ENCODE assay signal across 12 cellular contexts in genomic region chr15:55589297-55589696, GRCh38. TPM values are rescaled to one million over a fixed set of nuclear protein-coding genes. Genes with fewer than 3 reads are reported as not detected.
A peak's percentile ranks its signal among the peaks of the same experiment; 100 is the strongest.
DNase-seq lines count a peak whose midpoint lies in the region; ATAC-seq and TF ChIP-seq lines count a peak whose summit lies in the region.
"Had no signal": no experiment of that assay in that cellular context is flagged by ENCODE, and none has a peak within 500 bp of the region (broad histone marks: within the 10 kb centered on the region; RNA-seq: fewer than 3 reads in every experiment).

No MANE protein-coding gene starts in this region.

- peaks cover 32% of the 10 kb centered on the region for H3K27me3 Mint-ChIP-seq in activated CD4-positive, alpha-beta T cell treated with anti-CD3 and anti-CD28 coated beads, Interleukin-2, amount 10 ng/mL, durations not matched to agents 7 days and 5 days
- H3K27me3 Mint-ChIP-seq in activated B cell treated with CpG ODN at 0.5 μM for 24 hours = peaks cover 23% of the 10 kb centered on the region

- peak overlapping the region; percentile 51 for H3K4me3 Mint-ChIP-seq in activated CD4-positive, alpha-beta T cell treated with anti-CD3 and anti-CD28 coated beads, Interleukin-2, amount 10 ng/mL, durations not matched to agents 7 days and 5 days
- H3K4me3 Mint-ChIP-seq in activated B cell treated with CpG ODN at 0.5 μM for 24 hours = peak overlapping the region; percentile 67
- H3K4me3 Mint-ChIP-seq in stimulated activated effector memory CD8-positive, alpha-beta T cell treated with anti-CD3 and anti-CD28 coated beads, Interleukin-12 subunit alpha, Interleukin-12 subunit beta, amount 100 ng/mL, for 72 hours = peak overlapping the region; percentile 40

- H3K27ac ChIP-seq in iPS-20b (ENCODE audit: low read length) = no peak overlapping the region
- H3K27ac ChIP-seq: colonic mucosa had no signal

- DNase-seq in activated CD4-positive, alpha-beta T cell treated with anti-CD3 and anti-CD28 coated beads, Interleukin-2, amount 10 ng/mL, durations not matched to agents 7 days and 5 days = no peak
- no peak for DNase-seq in activated CD4-positive, alpha-beta T cell treated with anti-CD3 and anti-CD28 coated beads, Interleukin-2, amount 50 U/mL, for 1 hour
- DNase-seq in activated B cell treated with CpG ODN at 0.5 μM for 24 hours = no peak
- no peak for DNase-seq in stimulated activated effector memory CD8-positive, alpha-beta T cell treated with anti-CD3 and anti-CD28 coated beads, Interleukin-12 subunit alpha, Interleukin-12 subunit beta, amount 100 ng/mL, for 72 hours (ENCODE audit: low spot score in 2 of 2)
- DNase-seq in mucosa of descending colon = no peak
- DNase-seq in effector CD8-positive, alpha-beta T cell (lab: John Stamatoyannopoulos, UW) = no peak

- no peaks in the 10 kb centered on the region for H3K9me3 Mint-ChIP-seq in activated CD4-positive, alpha-beta T cell treated with anti-CD3 and anti-CD28 coated beads, Interleukin-2, amount 10 ng/mL, durations not matched to agents 7 days and 5 days
- no peaks in the 10 kb centered on the region for H3K9me3 Mint-ChIP-seq in activated B cell treated with CpG ODN at 0.5 μM for 24 hours
- H3K9me3 Mint-ChIP-seq in stimulated activated effector memory CD8-positive, alpha-beta T cell treated with anti-CD3 and anti-CD28 coated beads, Interleukin-12 subunit alpha, Interleukin-12 subunit beta, amount 100 ng/mL, for 72 hours = no peaks in the 10 kb centered on the region

- peaks cover 2% of the 10 kb centered on the region for H3K36me3 Mint-ChIP-seq in activated CD4-positive, alpha-beta T cell treated with anti-CD3 and anti-CD28 coated beads, Interleukin-2, amount 10 ng/mL, durations not matched to agents 7 days and 5 days (ENCODE audit: low read depth)
- no peaks in the 10 kb centered on the region for H3K36me3 Mint-ChIP-seq in activated B cell treated with CpG ODN at 0.5 μM for 24 hours (ENCODE audit: low read depth)
- no peaks in the 10 kb centered on the region for H3K36me3 Mint-ChIP-seq in stimulated activated effector memory CD8-positive, alpha-beta T cell treated with anti-CD3 and anti-CD28 coated beads, Interleukin-12 subunit alpha, Interleukin-12 subunit beta, amount 100 ng/mL, for 72 hours

- no peak for TF ChIP-seq CTCF in activated B cell treated with CpG ODN at 0.5 μM for 24 hours (IDR thresholded peaks at IDR 0.05)
- TF ChIP-seq CTCF in mucosa of descending colon (IDR thresholded peaks at IDR 0.05) = no peak

- no peak overlapping the region for H3K27ac Mint-ChIP-seq in activated CD4-positive, alpha-beta T cell treated with anti-CD3 and anti-CD28 coated beads, Interleukin-2, amount 10 ng/mL, durations not matched to agents 7 days and 5 days
- no peak overlapping the region for H3K27ac Mint-ChIP-seq in activated B cell treated with CpG ODN at 0.5 μM for 24 hours
- no peak overlapping the region for H3K27ac Mint-ChIP-seq in stimulated activated effector memory CD8-positive, alpha-beta T cell treated with anti-CD3 and anti-CD28 coated beads, Interleukin-12 subunit alpha, Interleukin-12 subunit beta, amount 100 ng/mL, for 72 hours

- H3K4me3 ChIP-seq in iPS-20b (ENCODE audit: low read length) (peak overlapping the region; percentile 78; the same call in 1 of the 2 replicates), mucosa of descending colon (no peak overlapping the region)
- H3K4me3 ChIP-seq: GM12878 had no signal

- no peak overlapping the region for H3K9ac ChIP-seq in iPS-20b (ENCODE audit: low read depth, low read length)
- H3K9ac ChIP-seq: parathyroid adenoma had no signal

- H3K36me3 ChIP-seq in iPS-20b (ENCODE audit: insufficient read depth, low read depth, low read length) (no peaks in the 10 kb centered on the region), mucosa of descending colon (ENCODE audit: low read depth) (no peaks in the 10 kb centered on the region)
- H3K36me3 ChIP-seq: colonic mucosa had no signal

- H3K4me1 ChIP-seq in iPS-20b (ENCODE audit: insufficient read depth, low read length) = no peaks in the 10 kb centered on the region
- H3K4me1 ChIP-seq in mucosa of descending colon (ENCODE audit: low read depth) = no peaks in the 10 kb centered on the region
- H3K4me1 ChIP-seq: colonic mucosa, parathyroid adenoma had no signal

- H3K4me1 Mint-ChIP-seq in activated CD4-positive, alpha-beta T cell treated with anti-CD3 and anti-CD28 coated beads, Interleukin-2, amount 10 ng/mL, durations not matched to agents 7 days and 5 days = peaks cover 3% of the 10 kb centered on the region
- peaks cover 3% of the 10 kb centered on the region for H3K4me1 Mint-ChIP-seq in activated B cell treated with CpG ODN at 0.5 μM for 24 hours
- no peaks in the 10 kb centered on the region for H3K4me1 Mint-ChIP-seq in stimulated activated effector memory CD8-positive, alpha-beta T cell treated with anti-CD3 and anti-CD28 coated beads, Interleukin-12 subunit alpha, Interleukin-12 subunit beta, amount 100 ng/mL, for 72 hours

- intact Hi-C loops in activated B cell treated with CpG ODN at 0.5 μM for 24 hours (cut with micrococcal nuclease) = no loop called here
- intact Hi-C loops in mucosa of descending colon (cut with DNase I, micrococcal nuclease) = no loop called here

- peaks cover 64% of the 10 kb centered on the region for H3K27me3 ChIP-seq in iPS-20b (ENCODE audit: insufficient read depth, low read length)

- H3K9me3 ChIP-seq in iPS-20b (ENCODE audit: insufficient read depth, low read depth, low read length) (no peaks in the 10 kb centered on the region), mucosa of descending colon (no peaks in the 10 kb centered on the region)
- H3K9me3 ChIP-seq: colonic mucosa had no signal

- no peak for ATAC-seq in activated B cell treated with CpG ODN at 0.5 μM for 24 hours (ENCODE audit: low read depth)
- ATAC-seq in stimulated activated effector memory CD8-positive, alpha-beta T cell treated with anti-CD3 and anti-CD28 coated beads, Interleukin-12 subunit alpha, Interleukin-12 subunit beta, amount 100 ng/mL, for 72 hours = no peak
- no peak for ATAC-seq in GM21381 (IDR thresholded peaks at IDR 0.05; ENCODE audit: unreplicated experiment)
- no peak for ATAC-seq in mucosa of descending colon
- ATAC-seq: GM12878 had no signal

- CTCF ChIA-PET in activated CD4-positive, alpha-beta T cell treated with anti-CD3 and anti-CD28 coated beads, Interleukin-2, amount 10 ng/mL, durations not matched to agents 7 days and 5 days (lab: Charles Lee) = interaction anchor here (0.6 kb wide), 1 partner anchor 159 kb away, joined by 4 read pairs; no protein-coding TSS in a partner anchor
- CTCF ChIA-PET in activated B cell treated with CpG ODN at 0.5 μM for 24 hours (lab: Charles Lee) = no interaction called here

- POLR2A ChIA-PET in activated CD4-positive, alpha-beta T cell treated with anti-CD3 and anti-CD28 coated beads, Interleukin-2, amount 10 ng/mL, durations not matched to agents 7 days and 5 days (lab: Charles Lee) = no interaction called here
- POLR2A ChIA-PET in activated B cell treated with CpG ODN at 0.5 μM for 24 hours (lab: Charles Lee) = no interaction called here

RNA-seq across cellular contexts. Expression of gene PYGO1, which starts 1.2 kb away (rescaled TPM):
- under 1 TPM in 1 of 2 experiments, not detected in 1; 0.06 TPM for total RNA-seq in activated CD4-positive, alpha-beta T cell treated with anti-CD3 and anti-CD28 coated beads, Interleukin-2, amount 10 ng/mL, durations not matched to agents 7 days and 5 days
- total RNA-seq in activated B cell treated with CpG ODN at 0.5 μM for 24 hours (0.02 TPM in 2 replicates), mucosa of descending colon (10 to 100 TPM in 1 of 3 donors, 1 to 10 TPM in 2; 1.0 to 21.3 (median 1.6) TPM)
- total RNA-seq: GM12878, OCI-LY7 had no signal
